Comparison of ENCODE assay signal across 22 cellular contexts in genomic region chr2:109137616-109138015, GRCh38. TPM values are rescaled to one million over a fixed set of nuclear protein-coding genes. Genes with fewer than 3 reads are reported as not detected.
"Had no signal": no experiment of that assay in that cellular context is flagged by ENCODE, and none has a peak within 500 bp of the region (broad histone marks: within the 10 kb centered on the region; RNA-seq: fewer than 3 reads in every experiment).

No MANE protein-coding gene starts in this region.

- H3K4me3 Mint-ChIP-seq: immature natural killer cell; nephron; stimulated activated effector memory CD8-positive, alpha-beta T cell treated with anti-CD3 and anti-CD28 coated beads, Interleukin-12 subunit alpha, Interleukin-12 subunit beta, amount 100 ng/mL, for 72 hours; stimulated activated naive CD8-positive, alpha-beta T cell treated with anti-CD3 and anti-CD28 coated beads, Interleukin-15, Interleukin-2, amounts not matched to agents 100 ng/mL and 50 ng/mL, for 24 hours had no signal

- H3K27me3 ChIP-seq: esophagus squamous epithelium, gastroesophageal sphincter, right lobe of liver, tibial artery, upper lobe of left lung, uterus had no signal

- H3K9me3 ChIP-seq: esophagus squamous epithelium, gastroesophageal sphincter, psoas muscle, right lobe of liver, tibial artery, upper lobe of left lung, uterus had no signal

- H3K4me3 ChIP-seq: esophagus squamous epithelium, gastroesophageal sphincter, lung, psoas muscle, right lobe of liver, tibial artery, upper lobe of left lung, uterus had no signal

- H3K9me3 Mint-ChIP-seq: immature natural killer cell; nephron; stimulated activated effector memory CD8-positive, alpha-beta T cell treated with anti-CD3 and anti-CD28 coated beads, Interleukin-12 subunit alpha, Interleukin-12 subunit beta, amount 100 ng/mL, for 72 hours; stimulated activated naive CD8-positive, alpha-beta T cell treated with anti-CD3 and anti-CD28 coated beads, Interleukin-15, Interleukin-2, amounts not matched to agents 100 ng/mL and 50 ng/mL, for 24 hours had no signal

- ATAC-seq: gastroesophageal sphincter; left cardiac atrium; left ventricle myocardium superior; psoas muscle; right lobe of liver; stimulated activated effector memory CD8-positive, alpha-beta T cell treated with anti-CD3 and anti-CD28 coated beads, Interleukin-12 subunit alpha, Interleukin-12 subunit beta, amount 100 ng/mL, for 72 hours had no signal

- H3K36me3 Mint-ChIP-seq: immature natural killer cell; stimulated activated effector memory CD8-positive, alpha-beta T cell treated with anti-CD3 and anti-CD28 coated beads, Interleukin-12 subunit alpha, Interleukin-12 subunit beta, amount 100 ng/mL, for 72 hours had no signal

- H3K4me1 ChIP-seq: gastroesophageal sphincter, psoas muscle, right lobe of liver, uterus had no signal

- H3K36me3 ChIP-seq: esophagus squamous epithelium, gastroesophageal sphincter, right lobe of liver, tibial artery, upper lobe of left lung, uterus had no signal

- FAIRE-seq: keratinocyte had no signal

- DNase-seq: effector memory CD4-positive, alpha-beta T cell; esophagus squamous epithelium; foreskin fibroblast; glutamatergic neuron; immature natural killer cell; left cardiac atrium; left ventricle myocardium superior; mesenchymal stem cell; midbrain; psoas muscle; retina; right lobe of liver; stimulated activated CD4-positive, alpha-beta T cell treated with anti-CD3 and anti-CD28 coated beads, Interleukin-4, amount 100 ng/mL, for 1 hour; upper lobe of left lung; uterus had no signal

- H3K27ac Mint-ChIP-seq: nephron; stimulated activated effector memory CD8-positive, alpha-beta T cell treated with anti-CD3 and anti-CD28 coated beads, Interleukin-12 subunit alpha, Interleukin-12 subunit beta, amount 100 ng/mL, for 72 hours; stimulated activated naive CD8-positive, alpha-beta T cell treated with anti-CD3 and anti-CD28 coated beads, Interleukin-15, Interleukin-2, amounts not matched to agents 100 ng/mL and 50 ng/mL, for 24 hours had no signal

- H3K27ac ChIP-seq: esophagus squamous epithelium, gastroesophageal sphincter, psoas muscle, right lobe of liver, tibial artery, upper lobe of left lung, uterus had no signal

RNA-seq across cellular contexts. Expression of gene SH3RF3, which starts 8.6 kb away (rescaled TPM):
- polyA plus RNA-seq: immature natural killer cell had no signal
